ENCODE assay signal across 1 cellular context in genomic region chr18:74013955-74014354, GRCh38.
TF ChIP-seq lines count a peak whose summit lies in the region.

No MANE protein-coding gene starts in this region.

TF ChIP-seq in GM23338, 12 proteins besides CTCF, POLR2A, EP300 and RAD21 (continued from another document):
- TF ChIP-seq ZNF462 (CRISPR knock-in tag; IDR thresholded peaks at IDR 0.05) = no peak
- TF ChIP-seq EZH2phosphoT487 (IDR thresholded peaks at IDR 0.05; ENCODE audit: unreplicated experiment) = no peak
- TF ChIP-seq ZNF331 (CRISPR knock-in tag; IDR thresholded peaks at IDR 0.05; ENCODE audit: low read depth) = no peak
- TF ChIP-seq JUNB (IDR thresholded peaks at IDR 0.05; ENCODE audit: unreplicated experiment) = no peak
- no peak for TF ChIP-seq CREB1 (CRISPR knock-in tag; IDR thresholded peaks at IDR 0.05; ENCODE audit: low read depth)
- TF ChIP-seq STAT1 (IDR thresholded peaks at IDR 0.05; ENCODE audit: unreplicated experiment) = no peak
- no peak for TF ChIP-seq NANOG (IDR thresholded peaks at IDR 0.05; ENCODE audit: borderline replicate concordance)
- TF ChIP-seq POLR2AphosphoS5 (IDR thresholded peaks at IDR 0.05; ENCODE audit: low read depth) = no peak
- TF ChIP-seq REST (IDR thresholded peaks at IDR 0.05; ENCODE audit: unreplicated experiment) = no peak
